23 cellular contexts compared by ENCODE assay signal in genomic region chr9:69347607-69348006, GRCh38. TPM values are rescaled to one million over a fixed set of nuclear protein-coding genes. Genes with fewer than 3 reads are reported as not detected.
"Had no signal": no experiment of that assay in that cellular context is flagged by ENCODE, and none has a peak within 500 bp of the region (broad histone marks: within the 10 kb centered on the region; RNA-seq: fewer than 3 reads in every experiment).

No MANE protein-coding gene starts in this region.

- H3K4me3 Mint-ChIP-seq: activated naive CD8-positive, alpha-beta T cell; endodermal cell; naive B cell; neural progenitor cell; stimulated activated memory B cell treated with anti-CD40 and anti-IgM and Interleukin-4, amounts not matched to agents 10 μg/mL and 1 μg/mL and 100 μg/mL, for 72 hours had no signal

- H3K36me3 Mint-ChIP-seq: activated naive CD8-positive, alpha-beta T cell; naive B cell; neural progenitor cell; stimulated activated memory B cell treated with anti-CD40 and anti-IgM and Interleukin-4, amounts not matched to agents 10 μg/mL and 1 μg/mL and 100 μg/mL, for 72 hours had no signal

- ATAC-seq: activated CD4-positive, CD25-positive, alpha-beta regulatory T cell treated with anti-CD3 and anti-CD28 coated beads, Interleukin-2, amount 50 U/mL, for 24 hours; left lobe of liver; mucosa of descending colon; stimulated activated memory B cell treated with anti-CD40 and anti-IgM and Interleukin-4, amounts not matched to agents 10 μg/mL and 1 μg/mL and 100 μg/mL, for 72 hours; upper lobe of right lung had no signal

- H3K27me3 ChIP-seq: neural progenitor cell, sigmoid colon, upper lobe of right lung had no signal

- H3K9me3 ChIP-seq: mucosa of descending colon, sigmoid colon, SK-N-SH, upper lobe of right lung had no signal

- H3K9ac ChIP-seq: neural progenitor cell, SK-N-SH had no signal

- H3K27me3 Mint-ChIP-seq: stimulated activated memory B cell treated with anti-CD40 and anti-IgM and Interleukin-4, amounts not matched to agents 10 μg/mL and 1 μg/mL and 100 μg/mL, for 72 hours had no signal

- H3K27ac ChIP-seq: neural progenitor cell, sigmoid colon, upper lobe of right lung had no signal

- H3K4me1 Mint-ChIP-seq: naive B cell; stimulated activated memory B cell treated with anti-CD40 and anti-IgM and Interleukin-4, amounts not matched to agents 10 μg/mL and 1 μg/mL and 100 μg/mL, for 72 hours had no signal

- H3K27ac Mint-ChIP-seq: activated naive CD8-positive, alpha-beta T cell; endodermal cell; naive B cell; neural progenitor cell; stimulated activated memory B cell treated with anti-CD40 and anti-IgM and Interleukin-4, amounts not matched to agents 10 μg/mL and 1 μg/mL and 100 μg/mL, for 72 hours had no signal

- H3K4me2 ChIP-seq: neural progenitor cell, SK-N-SH had no signal

- H3K36me3 ChIP-seq: neural progenitor cell, sigmoid colon, upper lobe of right lung had no signal

- H3K4me3 ChIP-seq: mucosa of descending colon, neural progenitor cell, sigmoid colon, upper lobe of right lung had no signal

- DNase-seq: activated CD4-positive, alpha-beta T cell treated with anti-CD3 and anti-CD28 coated beads, Interleukin-2, amount 50 U/mL, for 1 hour; activated CD8-positive, alpha-beta memory T cell treated with anti-CD3 and anti-CD28 coated beads for 24 hours; activated CD8-positive, alpha-beta memory T cell treated with anti-CD3 and anti-CD28 coated beads, Interleukin-2, amount 50 U/mL, for 48 hours; activated gamma-delta T cell treated with Interleukin-2 at 50 U/mL for 16 hours; amniotic stem cell; central memory CD4-positive, alpha-beta T cell; endodermal cell; erythroblast; foreskin melanocyte; kidney; mucosa of descending colon; naive B cell; sigmoid colon; SK-N-SH; stimulated activated CD4-positive, alpha-beta T cell treated with anti-CD3 and anti-CD28 coated beads, Interleukin-4, amount 100 ng/mL, for 4 hours; T-helper 1 cell; T-helper 9 cell; upper lobe of right lung had no signal

- H3K9me3 Mint-ChIP-seq: neural progenitor cell had no signal

- H3K4me1 ChIP-seq: sigmoid colon, upper lobe of right lung had no signal

RNA-seq across cellular contexts. Expression of gene ENTREP1, which starts 22.6 kb away (rescaled TPM):
- polyA plus RNA-seq: SK-N-SH had no signal
